8 cellular contexts compared by ENCODE assay signal in the genomic region with DNA sequence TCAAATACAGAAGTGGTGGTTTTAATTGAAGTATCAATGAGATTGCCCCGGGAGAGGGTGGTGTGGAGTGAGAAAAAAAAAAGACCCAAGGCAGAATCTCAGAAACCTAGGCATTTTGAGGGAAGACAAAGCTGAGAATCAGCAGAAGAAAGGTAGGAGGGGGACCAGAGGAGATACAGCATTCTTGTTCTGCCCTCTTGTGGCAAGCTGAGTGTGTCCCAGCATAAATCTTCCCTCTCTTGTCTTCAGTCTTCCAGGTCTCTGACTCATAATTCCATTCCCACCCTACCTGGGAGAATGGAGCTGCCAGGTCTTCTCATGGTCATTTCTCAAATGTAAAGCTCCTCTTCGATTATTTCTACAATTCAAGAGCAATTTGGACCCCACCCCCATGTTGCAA. TPM values are rescaled to one million over a fixed set of nuclear protein-coding genes. Genes with fewer than 3 reads are reported as not detected.
DNase-seq lines count a peak whose midpoint lies in the region; TF ChIP-seq lines count a peak whose summit lies in the region.

No MANE protein-coding gene starts in this region.

- 32% methylated on average over 2 of the region's 2 CpGs for WGBS in liver
- 8 to 21% methylated on average over 2 of the region's 2 CpGs for WGBS in lower leg skin, 2 donors

- peaks cover 0 to 4% (median 1%) of the 10 kb centered on the region in 4 donors for H3K36me3 ChIP-seq in liver (ENCODE audit: control insufficient read depth in 4 of 4, insufficient read depth in 3 of 4, low read depth in 1 of 4, low read length in 3 of 4)

- no peaks in the 10 kb centered on the region for H3K27me3 ChIP-seq in liver (ENCODE audit: control insufficient read depth in 4 of 4, insufficient read depth in 4 of 4, low read length in 3 of 4)

- DNase-seq in GF-D8 (lab: John Stamatoyannopoulos, UW), result peak; percentile 1
- DNase-seq in M059J (ENCODE audit: low read depth), result peak; percentile 32
- peak; percentile 28 for DNase-seq in astrocyte of the spinal cord (ENCODE audit: low read depth, low spot score)
- no peak for DNase-seq in amniotic stem cell (lab: John Stamatoyannopoulos, UW)
- no peak for DNase-seq in NCI-H446 (lab: John Stamatoyannopoulos, UW)
- no peak for DNase-seq in lower leg skin (ENCODE audit: low spot score in 2 of 2)
- no peak for DNase-seq in NCI-H446 treated with DMSO at 0.1 percent for 48 hours (lab: John Stamatoyannopoulos, UW)

- no peak overlapping the region for H3K27ac ChIP-seq in liver (ENCODE audit: low read depth in 1 of 2, low read length in 2 of 2)

- peak; percentile 31 to 69 for TF ChIP-seq RAD21 in liver (IDR thresholded peaks at IDR 0.05)

- in situ Hi-C loops in astrocyte of the spinal cord (cut with HindIII; ENCODE audit: low sequenced_read_pairs), result no loop called here

- no peak overlapping the region for H3K4me3 ChIP-seq in astrocyte of the spinal cord (ENCODE audit: low read depth, low read length)
- no peak overlapping the region for H3K4me3 ChIP-seq in liver (ENCODE audit: low read depth in 1 of 3, low read length in 3 of 3)
- no peak overlapping the region for H3K4me3 ChIP-seq in lower leg skin (ENCODE audit: low read depth, poor library complexity, severe bottlenecking)

- peaks cover 0 to 14% (median 5%) of the 10 kb centered on the region in 4 donors for H3K9me3 ChIP-seq in liver (ENCODE audit: control insufficient read depth in 4 of 4, low read length in 3 of 4)

- no peaks in the 10 kb centered on the region for H3K4me1 ChIP-seq in liver (ENCODE audit: control insufficient read depth in 4 of 4, insufficient read depth in 4 of 4, low read length in 3 of 4)

- no peak for TF ChIP-seq POLR2A in lower leg skin (IDR thresholded peaks at IDR 0.05)

- TF ChIP-seq CTCF in astrocyte of the spinal cord (IDR thresholded peaks at IDR 0.05; ENCODE audit: low read depth, low read length) (peak; percentile 49), liver (IDR thresholded peaks at IDR 0.05; ENCODE audit: low read depth, low read length, missing input control) (peak; percentile 19), lower leg skin (IDR thresholded peaks at IDR 0.05) (no peak)

- intact Hi-C loops in lower leg skin (cut with DNase I; ENCODE audit: low total_unique reads), result no loop called here

- H3K9ac ChIP-seq in liver (ENCODE audit: low read depth in 1 of 2, low read length in 2 of 2), result no peak overlapping the region

TF ChIP-seq in liver, 16 proteins besides CTCF, POLR2A, EP300 and RAD21:
- TF ChIP-seq MAX (IDR thresholded peaks at IDR 0.05) (no peak), YY1 (IDR thresholded peaks at IDR 0.05) (no peak), FOXA2 (IDR thresholded peaks at IDR 0.05) (no peak), EGR1 (IDR thresholded peaks at IDR 0.05; ENCODE audit: low read depth in 2 of 2) (no peak), TAF1 (conservative IDR thresholded peaks at IDR 0.05) (no peak), REST (IDR thresholded peaks at IDR 0.05) (no peak), SP1 (IDR thresholded peaks at IDR 0.05) (no peak)

RNA-seq across cellular contexts. Expression of gene MAGED1, which starts 32.7 kb away (rescaled TPM):
- total RNA-seq in M059J (2014; rRNA removed; shearing (Covaris generic)), result 387 and 524 TPM in 2 replicates
- 10 to 100 TPM; 43.3 to 67.3 TPM for total RNA-seq in liver
- polyA plus RNA-seq in liver, result 10 to 100 TPM; 44.8 to 51.7 TPM
- total RNA-seq in lower leg skin, result 10 to 100 TPM; 26.0 to 42.3 (median 31.1) TPM

Comparison
In these comparisons a context has a peak if more than half of its experiments do, and no peak if none do; other contexts are left out.
1. DNase-seq: peak in GF-D8 (single experiment), M059J (single experiment) and astrocyte of the spinal cord (single experiment); none in amniotic stem cell (single experiment), NCI-H446 (0 of 2), lower leg skin (0 of 2) and NCI-H446 treated with DMSO at 0.1 percent for 48 hours (single experiment).
2. CTCF ChIP-seq: peak in astrocyte of the spinal cord (single experiment) and liver (single experiment); none in lower leg skin (0 of 3).